In the genomic region with DNA sequence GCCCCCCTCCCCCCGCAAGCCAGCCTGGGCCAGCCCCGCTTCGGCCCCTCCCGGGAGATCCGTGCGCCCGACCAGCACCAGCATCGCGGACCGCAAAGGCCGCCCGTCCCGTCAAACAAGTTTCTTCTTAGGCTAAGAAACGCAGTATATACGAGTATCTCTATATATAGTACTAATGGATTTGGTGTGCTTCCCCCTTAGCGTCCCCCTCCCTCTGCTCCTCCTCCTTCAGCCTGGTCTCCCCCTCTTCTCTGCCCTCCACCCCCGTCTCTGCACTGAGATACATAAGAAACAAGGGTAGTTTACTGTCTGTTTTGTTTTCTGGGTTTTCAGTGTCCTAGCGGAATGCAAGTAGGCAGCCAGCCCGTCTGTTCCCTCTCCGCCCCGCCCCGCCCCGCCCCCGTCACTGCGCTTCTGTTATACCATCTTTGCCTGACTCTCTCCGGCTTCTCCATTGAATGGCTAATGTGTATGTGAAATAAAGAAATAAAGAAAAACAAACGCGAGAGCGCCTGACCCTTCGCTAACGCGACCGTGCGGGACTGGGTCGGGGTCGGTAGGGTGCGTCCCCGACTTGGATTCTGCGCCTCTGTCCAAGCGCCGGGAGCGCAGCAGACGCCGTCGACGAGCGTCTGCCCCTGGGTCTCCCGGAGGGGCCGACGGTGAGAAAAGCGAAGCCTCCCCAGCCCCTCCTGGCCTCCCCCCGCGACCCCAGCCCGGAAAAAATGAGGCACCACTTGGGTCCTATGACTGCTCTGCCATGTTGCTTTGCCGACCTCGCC, we compare ENCODE assay signal across 8 cellular contexts. TPM values are rescaled to one million over a fixed set of nuclear protein-coding genes. Genes with fewer than 3 reads are reported as not detected.
DNase-seq lines count a peak whose midpoint lies in the region; ATAC-seq and TF ChIP-seq lines count a peak whose summit lies in the region.

No MANE protein-coding gene starts in this region.

- peaks cover 3% of the 10 kb centered on the region; the same call in 1 of the 2 replicates for H3K36me3 ChIP-seq in GM23248 (ENCODE audit: low read depth)

- H3K27me3 ChIP-seq in GM23248 (replicated peaks; ENCODE audit: insufficient read depth): no peaks in the 10 kb centered on the region

- POLR2A ChIA-PET in T-cell (lab: Charles Lee): no interaction called here

- peaks cover 8% of the 10 kb centered on the region for H3F3A ChIP-seq in GM23248 (ENCODE audit: insufficient read depth)

- 0 out of 2 replicates have a peak overlapping the region, but pooled peaks have one; percentile 18 for H3K27ac ChIP-seq in GM23248

- H4K20me1 ChIP-seq in GM23248 (ENCODE audit: insufficient read depth): no peaks in the 10 kb centered on the region

- peaks cover 53 to 64% (median 59%) of the 10 kb centered on the region in 3 donors for H3K4me1 Mint-ChIP-seq in T-cell
- H3K4me1 Mint-ChIP-seq in endothelial cell (ENCODE audit: unreplicated experiment): peaks cover 26% of the 10 kb centered on the region
- H3K4me1 Mint-ChIP-seq in nephron: peaks cover 41% of the 10 kb centered on the region

- no peaks in the 10 kb centered on the region for H3K36me3 Mint-ChIP-seq in T-cell
- H3K36me3 Mint-ChIP-seq in endothelial cell (ENCODE audit: low read depth, unreplicated experiment): peaks cover 14% of the 10 kb centered on the region
- no peaks in the 10 kb centered on the region for H3K36me3 Mint-ChIP-seq in nephron (ENCODE audit: low read depth)

- no peaks in the 10 kb centered on the region for H3K9me3 ChIP-seq in GM23248 (ENCODE audit: low read depth)

- DNase-seq in GM23248: peak; percentile 77
- DNase-seq in T-cell: peak in 7 of 34 experiments; percentile 20 to 57 (median 38)
- no peak for DNase-seq in endothelial cell (ENCODE audit: low spot score)
- DNase-seq in stimulated activated CD4-positive, alpha-beta T cell treated with anti-CD3 and anti-CD28 coated beads, Interleukin-12 subunit alpha, Interleukin-12 subunit beta, amount 100 ng/mL, for 4 hours: no peak
- no peak for DNase-seq in NCI-H226
- DNase-seq in RKO (ENCODE audit: low spot score): no peak

- peak overlapping the region; percentile 74 to 88 for H3K27ac Mint-ChIP-seq in T-cell
- no peak overlapping the region for H3K27ac Mint-ChIP-seq in endothelial cell (ENCODE audit: unreplicated experiment)
- peak overlapping the region in 1 of 3 experiments; percentile 74 for H3K27ac Mint-ChIP-seq in nephron

- peak overlapping the region; percentile 28; the same call in 1 of the 2 replicates for H3K9ac ChIP-seq in GM23248

- TF ChIP-seq CTCF in endothelial cell (IDR thresholded peaks at IDR 0.05; ENCODE audit: unreplicated experiment) (no peak), nephron (IDR thresholded peaks at IDR 0.05; ENCODE audit: unreplicated experiment in 3 of 3) (no peak)

- no peak overlapping the region for H3K4me3 ChIP-seq in GM23248

- H2AFZ ChIP-seq in GM23248: no peak overlapping the region

- peaks cover 7% of the 10 kb centered on the region for H3K4me1 ChIP-seq in GM23248 (ENCODE audit: insufficient read depth)

- H3K27me3 Mint-ChIP-seq in T-cell: peaks cover 5 to 16% of the 10 kb centered on the region in 2 donors
- H3K27me3 Mint-ChIP-seq in endothelial cell (ENCODE audit: unreplicated experiment): peaks cover 13% of the 10 kb centered on the region
- H3K27me3 Mint-ChIP-seq in nephron (ENCODE audit: low read depth): peaks cover 90% of the 10 kb centered on the region

- peak in 2 of 4 experiments; percentile 11 to 26 for ATAC-seq in T-cell (replicated peaks in 1 of 4)
- ATAC-seq in GM21825 (IDR thresholded peaks at IDR 0.05; ENCODE audit: unreplicated experiment): no peak

- peaks cover 17% of the 10 kb centered on the region for H3K79me2 ChIP-seq in GM23248 (ENCODE audit: insufficient read depth)

- no peak overlapping the region for H3K4me2 ChIP-seq in GM23248 (ENCODE audit: unreplicated experiment)

- CTCF ChIA-PET in T-cell (lab: Charles Lee): no interaction called here

- H3K9me2 ChIP-seq in GM23248 (ENCODE audit: insufficient read depth): no peaks in the 10 kb centered on the region

- H3K4me3 Mint-ChIP-seq in T-cell (peak overlapping the region; percentile 76 to 89 (median 83)), endothelial cell (ENCODE audit: unreplicated experiment) (peak overlapping the region; percentile 82), nephron (peak overlapping the region in 2 of 3 experiments; percentile 58 to 71)

- in situ Hi-C loops in GM23248 (cut with MboI): loop anchor here (10.0 kb wide), 1 partner anchor 114 kb away; no protein-coding TSS in a partner anchor

- 29 to 37% methylated on average over 43 to 56 of the region's 56 CpGs for WGBS in GM23248 (ENCODE audit: low coverage in 1 of 2, low lambda C conversion rate in 2 of 2, missing lambda C conversion rate in 2 of 2), 2 experiments

- H3K9me3 Mint-ChIP-seq in T-cell (no peaks in the 10 kb centered on the region), endothelial cell (ENCODE audit: unreplicated experiment) (no peaks in the 10 kb centered on the region), nephron (no peaks in the 10 kb centered on the region)

RNA-seq across cellular contexts. Expression of a gene that starts 4.2 kb away (rescaled TPM):
- not detected in 2 replicates for total RNA-seq in GM23248 (2014; rRNA removed; shearing (Covaris generic))
- 0.18 TPM in 1 of 2 replicates, not detected in the other for polyA plus RNA-seq in GM23248 (2016; fragmentation: Nextera tagmentation; extraction: Ambion mirVana)
- 10 to 100 TPM in 3 of 5 donors, 1 to 10 TPM in 2; 3.4 to 20.6 (median 15.4) TPM for total RNA-seq in T-cell
- 68.6 TPM for total RNA-seq in endothelial cell (ENCODE audit: unreplicated experiment)

RNA-seq across cellular contexts. Expression of a gene that starts 18.1 kb away (rescaled TPM):
- 30.4 and 33.0 TPM in 2 replicates for total RNA-seq in GM23248 (2014; rRNA removed; shearing (Covaris generic))
- polyA plus RNA-seq in GM23248 (2016; fragmentation: Nextera tagmentation; extraction: Ambion mirVana): 27.0 and 31.8 TPM in 2 replicates
- 100 to 1,000 TPM in 2 of 5 donors, 10 to 100 TPM in 3; 68.9 to 121 (median 95.6) TPM for total RNA-seq in T-cell
- 54.2 TPM for total RNA-seq in endothelial cell (ENCODE audit: unreplicated experiment)

RNA-seq across cellular contexts. Expression of a gene that starts 19.6 kb away (rescaled TPM):
- total RNA-seq in GM23248 (2014; rRNA removed; shearing (Covaris generic)): 104 and 105 TPM in 2 replicates
- 1.4 and 2.6 TPM in 2 replicates for polyA plus RNA-seq in GM23248 (2016; fragmentation: Nextera tagmentation; extraction: Ambion mirVana)
- total RNA-seq in T-cell (10 to 100 TPM; 23.8 to 44.9 (median 38.1) TPM), endothelial cell (ENCODE audit: unreplicated experiment) (112 TPM)

RNA-seq across cellular contexts. Expression of a gene that starts 51.7 kb away (rescaled TPM):
- 56.4 and 80.5 TPM in 2 replicates for total RNA-seq in GM23248 (2014; rRNA removed; shearing (Covaris generic))
- 55.6 and 62.4 TPM in 2 replicates for polyA plus RNA-seq in GM23248 (2016; fragmentation: Nextera tagmentation; extraction: Ambion mirVana)
- total RNA-seq in T-cell (10 to 100 TPM; 43.8 to 89.6 (median 67.3) TPM), endothelial cell (ENCODE audit: unreplicated experiment) (31.8 TPM)

RNA-seq across cellular contexts. Expression of a gene that starts 51.7 kb away (rescaled TPM):
- 27.8 and 30.4 TPM in 2 replicates for total RNA-seq in GM23248 (2014; rRNA removed; shearing (Covaris generic))
- 84.0 and 88.6 TPM in 2 replicates for polyA plus RNA-seq in GM23248 (2016; fragmentation: Nextera tagmentation; extraction: Ambion mirVana)
- total RNA-seq in T-cell (100 to 1,000 TPM; 165 to 413 (median 196) TPM), endothelial cell (ENCODE audit: unreplicated experiment) (115 TPM)
